In the genomic region with DNA sequence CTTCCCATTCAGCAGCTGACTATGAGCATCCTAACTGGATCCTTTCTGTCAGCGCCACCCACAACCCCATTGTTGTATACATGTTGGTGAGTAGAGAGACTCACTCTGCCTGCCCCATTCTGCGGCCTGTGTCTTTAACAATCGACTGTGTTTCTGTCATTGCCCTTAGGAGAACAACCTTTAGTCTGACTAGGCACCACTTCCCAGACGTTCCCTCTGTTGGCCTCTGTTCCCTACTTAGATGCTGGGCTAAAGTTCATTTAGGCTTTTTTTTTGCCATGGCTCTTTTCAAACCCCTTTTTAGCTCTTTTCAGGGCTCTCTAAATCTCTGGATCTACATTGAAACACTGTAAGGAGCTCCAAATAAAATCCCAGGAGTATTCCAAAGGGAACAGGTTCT, we compare ENCODE assay signal across 1 cellular context.
TF ChIP-seq lines count a peak whose summit lies in the region.

No MANE protein-coding gene starts in this region.

TF ChIP-seq in HepG2, 621 proteins besides CTCF, POLR2A, EP300 and RAD21 (continued from another document and continues in another):
- TF ChIP-seq PRDM4 (CRISPR knock-in tag; IDR thresholded peaks at IDR 0.05; ENCODE audit: borderline replicate concordance) (no peak), ZNF331 (CRISPR knock-in tag; IDR thresholded peaks at IDR 0.05) (0 out of 2 replicates have a peak, but pooled peaks have one; percentile 61), ZNF484 (CRISPR knock-in tag; IDR thresholded peaks at IDR 0.05; ENCODE audit: borderline replicate concordance, low read depth) (no peak), KDM1A (CRISPR knock-in tag; IDR thresholded peaks at IDR 0.05) (peak; percentile 28; the same call in 1 of the 2 replicates), RBM22 (optimal IDR thresholded peaks at IDR 0.05; ENCODE audit: low read length) (no peak), MZF1 (CRISPR knock-in tag; IDR thresholded peaks at IDR 0.05; ENCODE audit: borderline replicate concordance) (no peak), ATF4 (CRISPR knock-in tag; IDR thresholded peaks at IDR 0.05) (no peak), FOSL2 (CRISPR knock-in tag; IDR thresholded peaks at IDR 0.05) (peak; percentile 31), ASH2L (IDR thresholded peaks at IDR 0.05; ENCODE audit: insufficient read length, low read depth, low read length) (peak; percentile 40), TEAD3 (CRISPR knock-in tag; optimal IDR thresholded peaks at IDR 0.05; ENCODE audit: borderline replicate concordance) (peak; percentile 54), ZNF670 (CRISPR knock-in tag; IDR thresholded peaks at IDR 0.05; ENCODE audit: borderline replicate concordance) (no peak), POGZ (CRISPR knock-in tag; IDR thresholded peaks at IDR 0.05) (peak; percentile 24; the same call in 1 of the 2 replicates), REXO4 (CRISPR knock-in tag; IDR thresholded peaks at IDR 0.05; ENCODE audit: borderline replicate concordance) (no peak), ZBTB42 (CRISPR knock-in tag; IDR thresholded peaks at IDR 0.05) (no peak), ZIK1 (CRISPR knock-in tag; IDR thresholded peaks at IDR 0.05; ENCODE audit: borderline replicate concordance, low read depth) (no peak), ZBTB33 (CRISPR knock-in tag; IDR thresholded peaks at IDR 0.05) (no peak), HNRNPLL (IDR thresholded peaks at IDR 0.05; ENCODE audit: low read depth, low read length, poor library complexity, severe bottlenecking) (no peak), GATAD2A (CRISPR knock-in tag; IDR thresholded peaks at IDR 0.05) (peak; percentile 43), ZNF230 (CRISPR knock-in tag; IDR thresholded peaks at IDR 0.05) (no peak)
- TF ChIP-seq, protein P1, sequence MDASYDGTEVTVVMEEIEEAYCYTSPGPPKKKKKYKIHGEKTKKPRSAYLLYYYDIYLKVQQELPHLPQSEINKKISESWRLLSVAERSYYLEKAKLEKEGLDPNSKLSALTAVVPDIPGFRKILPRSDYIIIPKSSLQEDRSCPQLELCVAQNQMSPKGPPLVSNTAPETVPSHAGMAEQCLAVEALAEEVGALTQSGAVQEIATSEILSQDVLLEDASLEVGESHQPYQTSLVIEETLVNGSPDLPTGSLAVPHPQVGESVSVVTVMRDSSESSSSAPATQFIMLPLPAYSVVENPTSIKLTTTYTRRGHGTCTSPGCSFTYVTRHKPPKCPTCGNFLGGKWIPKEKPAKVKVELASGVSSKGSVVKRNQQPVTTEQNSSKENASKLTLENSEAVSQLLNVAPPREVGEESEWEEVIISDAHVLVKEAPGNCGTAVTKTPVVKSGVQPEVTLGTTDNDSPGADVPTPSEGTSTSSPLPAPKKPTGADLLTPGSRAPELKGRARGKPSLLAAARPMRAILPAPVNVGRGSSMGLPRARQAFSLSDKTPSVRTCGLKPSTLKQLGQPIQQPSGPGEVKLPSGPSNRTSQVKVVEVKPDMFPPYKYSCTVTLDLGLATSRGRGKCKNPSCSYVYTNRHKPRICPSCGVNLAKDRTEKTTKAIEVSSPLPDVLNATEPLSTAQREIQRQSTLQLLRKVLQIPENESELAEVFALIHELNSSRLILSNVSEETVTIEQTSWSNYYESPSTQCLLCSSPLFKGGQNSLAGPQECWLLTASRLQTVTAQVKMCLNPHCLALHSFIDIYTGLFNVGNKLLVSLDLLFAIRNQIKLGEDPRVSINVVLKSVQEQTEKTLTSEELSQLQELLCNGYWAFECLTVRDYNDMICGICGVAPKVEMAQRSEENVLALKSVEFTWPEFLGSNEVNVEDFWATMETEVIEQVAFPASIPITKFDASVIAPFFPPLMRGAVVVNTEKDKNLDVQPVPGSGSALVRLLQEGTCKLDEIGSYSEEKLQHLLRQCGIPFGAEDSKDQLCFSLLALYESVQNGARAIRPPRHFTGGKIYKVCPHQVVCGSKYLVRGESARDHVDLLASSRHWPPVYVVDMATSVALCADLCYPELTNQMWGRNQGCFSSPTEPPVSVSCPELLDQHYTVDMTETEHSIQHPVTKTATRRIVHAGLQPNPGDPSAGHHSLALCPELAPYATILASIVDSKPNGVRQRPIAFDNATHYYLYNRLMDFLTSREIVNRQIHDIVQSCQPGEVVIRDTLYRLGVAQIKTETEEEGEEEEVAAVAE (CRISPR knock-in tag; IDR thresholded peaks at IDR 0.05; ENCODE audit: borderline replicate concordance) = no peak
- TF ChIP-seq, protein P2, sequence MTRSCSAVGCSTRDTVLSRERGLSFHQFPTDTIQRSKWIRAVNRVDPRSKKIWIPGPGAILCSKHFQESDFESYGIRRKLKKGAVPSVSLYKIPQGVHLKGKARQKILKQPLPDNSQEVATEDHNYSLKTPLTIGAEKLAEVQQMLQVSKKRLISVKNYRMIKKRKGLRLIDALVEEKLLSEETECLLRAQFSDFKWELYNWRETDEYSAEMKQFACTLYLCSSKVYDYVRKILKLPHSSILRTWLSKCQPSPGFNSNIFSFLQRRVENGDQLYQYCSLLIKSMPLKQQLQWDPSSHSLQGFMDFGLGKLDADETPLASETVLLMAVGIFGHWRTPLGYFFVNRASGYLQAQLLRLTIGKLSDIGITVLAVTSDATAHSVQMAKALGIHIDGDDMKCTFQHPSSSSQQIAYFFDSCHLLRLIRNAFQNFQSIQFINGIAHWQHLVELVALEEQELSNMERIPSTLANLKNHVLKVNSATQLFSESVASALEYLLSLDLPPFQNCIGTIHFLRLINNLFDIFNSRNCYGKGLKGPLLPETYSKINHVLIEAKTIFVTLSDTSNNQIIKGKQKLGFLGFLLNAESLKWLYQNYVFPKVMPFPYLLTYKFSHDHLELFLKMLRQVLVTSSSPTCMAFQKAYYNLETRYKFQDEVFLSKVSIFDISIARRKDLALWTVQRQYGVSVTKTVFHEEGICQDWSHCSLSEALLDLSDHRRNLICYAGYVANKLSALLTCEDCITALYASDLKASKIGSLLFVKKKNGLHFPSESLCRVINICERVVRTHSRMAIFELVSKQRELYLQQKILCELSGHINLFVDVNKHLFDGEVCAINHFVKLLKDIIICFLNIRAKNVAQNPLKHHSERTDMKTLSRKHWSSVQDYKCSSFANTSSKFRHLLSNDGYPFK (CRISPR knock-in tag; IDR thresholded peaks at IDR 0.05; ENCODE audit: borderline replicate concordance) = no peak
- TF ChIP-seq, protein P3, sequence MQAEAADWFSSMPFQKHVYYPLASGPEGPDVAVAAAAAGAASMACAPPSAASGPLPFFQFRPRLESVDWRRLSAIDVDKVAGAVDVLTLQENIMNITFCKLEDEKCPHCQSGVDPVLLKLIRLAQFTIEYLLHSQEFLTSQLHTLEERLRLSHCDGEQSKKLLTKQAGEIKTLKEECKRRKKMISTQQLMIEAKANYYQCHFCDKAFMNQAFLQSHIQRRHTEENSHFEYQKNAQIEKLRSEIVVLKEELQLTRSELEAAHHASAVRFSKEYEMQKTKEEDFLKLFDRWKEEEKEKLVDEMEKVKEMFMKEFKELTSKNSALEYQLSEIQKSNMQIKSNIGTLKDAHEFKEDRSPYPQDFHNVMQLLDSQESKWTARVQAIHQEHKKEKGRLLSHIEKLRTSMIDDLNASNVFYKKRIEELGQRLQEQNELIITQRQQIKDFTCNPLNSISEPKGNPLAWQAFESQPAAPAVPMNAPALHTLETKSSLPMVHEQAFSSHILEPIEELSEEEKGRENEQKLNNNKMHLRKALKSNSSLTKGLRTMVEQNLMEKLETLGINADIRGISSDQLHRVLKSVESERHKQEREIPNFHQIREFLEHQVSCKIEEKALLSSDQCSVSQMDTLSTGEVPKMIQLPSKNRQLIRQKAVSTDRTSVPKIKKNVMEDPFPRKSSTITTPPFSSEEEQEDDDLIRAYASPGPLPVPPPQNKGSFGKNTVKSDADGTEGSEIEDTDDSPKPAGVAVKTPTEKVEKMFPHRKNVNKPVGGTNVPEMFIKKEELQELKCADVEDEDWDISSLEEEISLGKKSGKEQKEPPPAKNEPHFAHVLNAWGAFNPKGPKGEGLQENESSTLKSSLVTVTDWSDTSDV (CRISPR knock-in tag; IDR thresholded peaks at IDR 0.05) = no peak
- TF ChIP-seq, protein P4, sequence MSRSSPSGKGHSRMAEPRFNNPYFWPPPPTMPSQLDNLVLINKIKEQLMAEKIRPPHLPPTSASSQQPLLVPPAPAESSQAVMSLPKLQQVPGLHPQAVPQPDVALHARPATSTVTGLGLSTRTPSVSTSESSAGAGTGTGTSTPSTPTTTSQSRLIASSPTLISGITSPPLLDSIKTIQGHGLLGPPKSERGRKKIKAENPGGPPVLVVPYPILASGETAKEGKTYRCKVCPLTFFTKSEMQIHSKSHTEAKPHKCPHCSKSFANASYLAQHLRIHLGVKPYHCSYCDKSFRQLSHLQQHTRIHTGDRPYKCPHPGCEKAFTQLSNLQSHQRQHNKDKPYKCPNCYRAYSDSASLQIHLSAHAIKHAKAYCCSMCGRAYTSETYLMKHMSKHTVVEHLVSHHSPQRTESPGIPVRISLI (CRISPR knock-in tag; IDR thresholded peaks at IDR 0.05; ENCODE audit: borderline replicate concordance) = peak; percentile 89
- TF ChIP-seq, protein P5, sequence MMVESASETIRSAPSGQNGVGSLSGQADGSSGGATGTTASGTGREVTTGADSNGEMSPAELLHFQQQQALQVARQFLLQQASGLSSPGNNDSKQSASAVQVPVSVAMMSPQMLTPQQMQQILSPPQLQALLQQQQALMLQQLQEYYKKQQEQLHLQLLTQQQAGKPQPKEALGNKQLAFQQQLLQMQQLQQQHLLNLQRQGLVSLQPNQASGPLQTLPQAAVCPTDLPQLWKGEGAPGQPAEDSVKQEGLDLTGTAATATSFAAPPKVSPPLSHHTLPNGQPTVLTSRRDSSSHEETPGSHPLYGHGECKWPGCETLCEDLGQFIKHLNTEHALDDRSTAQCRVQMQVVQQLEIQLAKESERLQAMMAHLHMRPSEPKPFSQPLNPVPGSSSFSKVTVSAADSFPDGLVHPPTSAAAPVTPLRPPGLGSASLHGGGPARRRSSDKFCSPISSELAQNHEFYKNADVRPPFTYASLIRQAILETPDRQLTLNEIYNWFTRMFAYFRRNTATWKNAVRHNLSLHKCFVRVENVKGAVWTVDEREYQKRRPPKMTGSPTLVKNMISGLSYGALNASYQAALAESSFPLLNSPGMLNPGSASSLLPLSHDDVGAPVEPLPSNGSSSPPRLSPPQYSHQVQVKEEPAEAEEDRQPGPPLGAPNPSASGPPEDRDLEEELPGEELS (CRISPR knock-in tag; IDR thresholded peaks at IDR 0.05) = peak; percentile 16; the same call in 1 of the 2 replicates
- TF ChIP-seq, protein P6, sequence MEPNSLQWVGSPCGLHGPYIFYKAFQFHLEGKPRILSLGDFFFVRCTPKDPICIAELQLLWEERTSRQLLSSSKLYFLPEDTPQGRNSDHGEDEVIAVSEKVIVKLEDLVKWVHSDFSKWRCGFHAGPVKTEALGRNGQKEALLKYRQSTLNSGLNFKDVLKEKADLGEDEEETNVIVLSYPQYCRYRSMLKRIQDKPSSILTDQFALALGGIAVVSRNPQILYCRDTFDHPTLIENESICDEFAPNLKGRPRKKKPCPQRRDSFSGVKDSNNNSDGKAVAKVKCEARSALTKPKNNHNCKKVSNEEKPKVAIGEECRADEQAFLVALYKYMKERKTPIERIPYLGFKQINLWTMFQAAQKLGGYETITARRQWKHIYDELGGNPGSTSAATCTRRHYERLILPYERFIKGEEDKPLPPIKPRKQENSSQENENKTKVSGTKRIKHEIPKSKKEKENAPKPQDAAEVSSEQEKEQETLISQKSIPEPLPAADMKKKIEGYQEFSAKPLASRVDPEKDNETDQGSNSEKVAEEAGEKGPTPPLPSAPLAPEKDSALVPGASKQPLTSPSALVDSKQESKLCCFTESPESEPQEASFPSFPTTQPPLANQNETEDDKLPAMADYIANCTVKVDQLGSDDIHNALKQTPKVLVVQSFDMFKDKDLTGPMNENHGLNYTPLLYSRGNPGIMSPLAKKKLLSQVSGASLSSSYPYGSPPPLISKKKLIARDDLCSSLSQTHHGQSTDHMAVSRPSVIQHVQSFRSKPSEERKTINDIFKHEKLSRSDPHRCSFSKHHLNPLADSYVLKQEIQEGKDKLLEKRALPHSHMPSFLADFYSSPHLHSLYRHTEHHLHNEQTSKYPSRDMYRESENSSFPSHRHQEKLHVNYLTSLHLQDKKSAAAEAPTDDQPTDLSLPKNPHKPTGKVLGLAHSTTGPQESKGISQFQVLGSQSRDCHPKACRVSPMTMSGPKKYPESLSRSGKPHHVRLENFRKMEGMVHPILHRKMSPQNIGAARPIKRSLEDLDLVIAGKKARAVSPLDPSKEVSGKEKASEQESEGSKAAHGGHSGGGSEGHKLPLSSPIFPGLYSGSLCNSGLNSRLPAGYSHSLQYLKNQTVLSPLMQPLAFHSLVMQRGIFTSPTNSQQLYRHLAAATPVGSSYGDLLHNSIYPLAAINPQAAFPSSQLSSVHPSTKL (CRISPR knock-in tag; IDR thresholded peaks at IDR 0.05) = peak; percentile 66
